1 cellular context compared by ENCODE assay signal in the genomic region with DNA sequence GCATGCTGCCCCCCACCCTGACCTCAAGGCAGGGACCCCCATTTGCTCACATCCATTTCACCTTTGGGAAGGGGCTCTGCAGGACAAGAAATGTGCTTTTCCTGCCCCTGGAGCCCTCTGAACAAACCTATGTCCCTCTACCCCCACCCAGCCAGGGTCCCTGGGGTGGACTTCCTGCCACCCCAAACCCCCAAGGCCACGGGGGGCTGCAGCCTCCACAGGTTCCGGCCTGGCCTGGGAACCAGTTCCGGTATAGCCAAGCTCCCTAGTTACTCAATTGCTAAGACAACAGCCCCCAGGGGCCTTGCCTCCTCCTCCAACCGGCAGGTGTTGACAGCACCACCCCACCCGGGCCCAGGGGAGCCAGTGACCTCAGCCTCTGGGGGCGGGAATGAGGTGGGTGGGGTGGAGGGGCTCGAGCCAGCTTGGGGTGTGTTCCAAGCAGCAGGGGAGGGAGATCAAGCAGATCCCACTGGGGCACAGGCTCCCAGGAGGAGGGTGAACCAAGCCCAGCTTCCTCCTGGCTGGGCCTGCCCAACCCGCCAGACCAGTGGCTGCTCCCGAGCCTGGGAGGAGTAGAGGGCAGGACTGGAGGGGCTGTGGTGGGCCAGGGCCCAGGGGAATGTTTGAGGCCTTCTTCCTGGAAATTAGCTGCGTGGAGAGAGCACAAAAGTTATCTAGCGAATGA.
TF ChIP-seq lines count a peak whose summit lies in the region.

No MANE protein-coding gene starts in this region.

TF ChIP-seq in GM12891, 5 proteins besides CTCF, POLR2A, EP300 and RAD21:
- TF ChIP-seq SPI1 (IDR thresholded peaks at IDR 0.05; ENCODE audit: low read depth, low read length): no peak
- TF ChIP-seq TAF1 (IDR thresholded peaks at IDR 0.05; ENCODE audit: low read depth, low read length): no peak
- no peak for TF ChIP-seq PAX5 (IDR thresholded peaks at IDR 0.05; ENCODE audit: insufficient read depth, low read length, severe bottlenecking)
- no peak for TF ChIP-seq POLR2AphosphoS5 (IDR thresholded peaks at IDR 0.05; ENCODE audit: low read depth, low read length)
- TF ChIP-seq POU2F2 (IDR thresholded peaks at IDR 0.05; ENCODE audit: low read depth, low read length): no peak
